Comparison of ENCODE assay signal across 12 cellular contexts in genomic region chr10:72316386-72316700, GRCh38. TPM values are rescaled to one million over a fixed set of nuclear protein-coding genes. Genes with fewer than 3 reads are reported as not detected.
DNase-seq lines count a peak whose midpoint lies in the region; FAIRE-seq and TF ChIP-seq lines count a peak whose summit lies in the region.
"Had no signal": no experiment of that assay in that cellular context is flagged by ENCODE, and none has a peak within 500 bp of the region (broad histone marks: within the 10 kb centered on the region; RNA-seq: fewer than 3 reads in every experiment).

No MANE protein-coding gene starts in this region.

- H3K9me3 ChIP-seq in Loucy (ENCODE audit: insufficient read depth, low read depth, low read length), result no peaks in the 10 kb centered on the region

- peaks cover 38% of the 10 kb centered on the region for H3K4me1 ChIP-seq in ACC112 (ENCODE audit: control insufficient read depth, insufficient read depth, low read length, unreplicated experiment)
- peaks cover 55% of the 10 kb centered on the region for H3K4me1 ChIP-seq in Loucy (ENCODE audit: insufficient read depth, low read length, poor library complexity, severe bottlenecking)

- DNase-seq in neural crest cell (ENCODE audit: low read depth, low spot score) (no peak), HUDEP-2 (lab: John Stamatoyannopoulos, UW; ENCODE audit: unreplicated experiment in 76 of 76) (no peak), GM19239 (ENCODE audit: insufficient read length, low spot score) (no peak), RPMI8226 (no peak), NCI-H2227 treated with DMSO at 0.1 percent for 48 hours (lab: John Stamatoyannopoulos, UW) (no peak)
- DNase-seq: activated CD8-positive, alpha-beta memory T cell treated with anti-CD3 and anti-CD28 coated beads, Interleukin-2, amount 50 U/mL, for 4 hours; DMS79 treated with DMSO at 0.1 percent for 48 hours; midbrain; MM.1S had no signal

- no peak overlapping the region for H3K4me3 ChIP-seq in ACC112 (ENCODE audit: low read depth, low read length)
- no peak overlapping the region for H3K4me3 ChIP-seq in Loucy (ENCODE audit: low read length, poor library complexity, severe bottlenecking)

- no peaks in the 10 kb centered on the region for H3K36me3 Mint-ChIP-seq in neural crest cell (ENCODE audit: low read depth)

- no peak for FAIRE-seq in GM19239 (lab: Jason Lieb, UNC)

- no peaks in the 10 kb centered on the region for H3K36me3 ChIP-seq in ACC112 (ENCODE audit: insufficient read depth, low read length)
- H3K36me3 ChIP-seq in Loucy (ENCODE audit: insufficient read depth, low read length), result no peaks in the 10 kb centered on the region

- peak overlapping the region; percentile 8 for H3K4me3 Mint-ChIP-seq in neural crest cell

- TF ChIP-seq CTCF in Loucy (conservative IDR thresholded peaks at IDR 0.05; ENCODE audit: low read length) (no peak), neural crest cell (conservative IDR thresholded peaks at IDR 0.05) (no peak)

- no peak overlapping the region for H2AFZ ChIP-seq in ACC112 (ENCODE audit: low read length, unreplicated experiment)
- H2AFZ ChIP-seq in Loucy (ENCODE audit: low read length), result no peak overlapping the region

- peak overlapping the region; percentile 54 for H3K9ac ChIP-seq in Loucy (ENCODE audit: low read depth, low read length, poor library complexity, severe bottlenecking)

- H3K4me1 Mint-ChIP-seq in neural crest cell, result peaks cover 37% of the 10 kb centered on the region

- H3F3A ChIP-seq in Loucy (ENCODE audit: low read depth), result peaks cover 15% of the 10 kb centered on the region; the same call in 1 of the 2 replicates

- peak overlapping the region; percentile 37 for H3K4me2 ChIP-seq in Loucy (ENCODE audit: low read depth, low read length, poor library complexity, severe bottlenecking)

- H3K79me2 ChIP-seq in ACC112 (ENCODE audit: control insufficient read depth, insufficient read depth, low read length, unreplicated experiment) (no peaks in the 10 kb centered on the region), Loucy (ENCODE audit: insufficient read depth, low read length) (peaks cover 9% of the 10 kb centered on the region; the same call in 1 of the 2 replicates)

- H3K9me2 ChIP-seq in Loucy (replicated peaks; ENCODE audit: low read depth, low read length), result no peaks in the 10 kb centered on the region

- no peaks in the 10 kb centered on the region for H3K27me3 Mint-ChIP-seq in neural crest cell (ENCODE audit: low read depth)

- H3K27ac ChIP-seq in ACC112 (ENCODE audit: low read depth, low read length) (peak overlapping the region; percentile 73), cingulate gyrus (ENCODE audit: low read depth, low read length) (peak overlapping the region; percentile 44)

- H4K20me1 ChIP-seq in Loucy (ENCODE audit: insufficient read depth, low read length, poor library complexity, severe bottlenecking), result no peaks in the 10 kb centered on the region

- H3K27ac Mint-ChIP-seq in neural crest cell (ENCODE audit: unreplicated experiment), result no peak overlapping the region

- no peaks in the 10 kb centered on the region for H3K27me3 ChIP-seq in ACC112 (ENCODE audit: insufficient read depth, low read length)
- no peaks in the 10 kb centered on the region for H3K27me3 ChIP-seq in Loucy (ENCODE audit: insufficient read depth, low read length, poor library complexity, severe bottlenecking)

- no peaks in the 10 kb centered on the region for H3K9me3 Mint-ChIP-seq in neural crest cell

RNA-seq across cellular contexts. Expression of gene DNAJB12, which starts 38.4 kb away (rescaled TPM):
- total RNA-seq in neural crest cell, result 32.4 and 36.5 TPM in 2 replicates

RNA-seq across cellular contexts. Expression of gene DDIT4, which starts 42.6 kb away (rescaled TPM):
- total RNA-seq in neural crest cell, result 68.6 and 80.1 TPM in 2 replicates
